In the genomic region with DNA sequence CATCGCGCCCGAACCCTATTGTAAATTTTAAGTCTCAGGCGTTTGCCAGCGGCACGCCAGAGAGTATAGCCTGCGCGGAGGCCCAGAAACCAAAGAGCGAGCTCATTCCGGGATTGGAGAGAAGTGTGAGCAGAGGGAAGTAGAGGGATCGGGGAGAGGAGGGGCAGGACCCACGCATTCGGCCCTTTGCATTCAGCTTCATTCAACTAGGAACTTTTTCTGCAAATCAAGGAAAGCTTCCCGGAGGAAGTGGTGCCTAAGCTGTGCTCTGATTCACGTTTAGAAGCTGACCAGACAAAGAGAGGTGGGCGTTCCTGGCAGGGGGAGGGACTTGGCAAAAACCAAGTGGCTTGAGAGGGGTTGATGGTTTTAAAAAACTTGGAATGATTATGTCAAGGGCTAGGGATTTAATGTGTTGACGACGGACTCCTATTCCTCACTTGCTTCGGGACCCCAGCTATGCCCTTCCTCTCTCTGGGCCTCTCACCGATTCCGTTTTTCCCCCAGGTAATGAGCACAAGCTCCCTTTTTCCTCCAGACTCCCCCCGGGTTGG, we compare ENCODE assay signal across 8 cellular contexts. TPM values are rescaled to one million over a fixed set of nuclear protein-coding genes. Genes with fewer than 3 reads are reported as not detected.
DNase-seq lines count a peak whose midpoint lies in the region; ATAC-seq lines count a peak whose summit lies in the region.

No MANE protein-coding gene starts in this region.

- peaks cover 26% of the 10 kb centered on the region for H3K36me3 Mint-ChIP-seq in activated naive CD8-positive, alpha-beta T cell treated with anti-CD3 and anti-CD28 coated beads, Interleukin-2, amount 50 U/mL, for 24 hours (ENCODE audit: low read depth)

- DNase-seq in AML-193 (lab: John Stamatoyannopoulos, UW) (peak; percentile 72 to 83), NCI-H748 treated with DMSO at 0.1 percent for 48 hours (lab: John Stamatoyannopoulos, UW) (peak; percentile 96), cardiac septum (ENCODE audit: low spot score) (peak; percentile 90), posterior vena cava (ENCODE audit: low spot score) (peak; percentile 94)
- no peak for DNase-seq in activated naive CD8-positive, alpha-beta T cell treated with anti-CD3 and anti-CD28 coated beads, Interleukin-2, amount 50 U/mL, for 24 hours

- peak; percentile 10 for ATAC-seq in GM18499 (IDR thresholded peaks at IDR 0.05; ENCODE audit: insufficient read depth, unreplicated experiment)
- ATAC-seq in HG03378 (IDR thresholded peaks at IDR 0.05; ENCODE audit: unreplicated experiment), result peak; percentile 29
- ATAC-seq in activated naive CD8-positive, alpha-beta T cell treated with anti-CD3 and anti-CD28 coated beads, Interleukin-2, amount 50 U/mL, for 24 hours, result no peak
- ATAC-seq in GM21786 (IDR thresholded peaks at IDR 0.05; ENCODE audit: unreplicated experiment), result no peak

- no peaks in the 10 kb centered on the region for H3K9me3 Mint-ChIP-seq in activated naive CD8-positive, alpha-beta T cell treated with anti-CD3 and anti-CD28 coated beads, Interleukin-2, amount 50 U/mL, for 24 hours

- intact Hi-C loops in cardiac septum (cut with DNase I), result loop anchor here (2.0 to 5.0 kb wide), 3 partner anchors 35 to 179 kb away; a partner anchor contains a TSS
- intact Hi-C loops in posterior vena cava (cut with DNase I), result no loop called here

- peak overlapping the region; percentile 95 for H3K27ac Mint-ChIP-seq in activated naive CD8-positive, alpha-beta T cell treated with anti-CD3 and anti-CD28 coated beads, Interleukin-2, amount 50 U/mL, for 24 hours

- H3K4me1 Mint-ChIP-seq in activated naive CD8-positive, alpha-beta T cell treated with anti-CD3 and anti-CD28 coated beads, Interleukin-2, amount 50 U/mL, for 24 hours, result peaks cover 52% of the 10 kb centered on the region

- no peaks in the 10 kb centered on the region for H3K27me3 Mint-ChIP-seq in activated naive CD8-positive, alpha-beta T cell treated with anti-CD3 and anti-CD28 coated beads, Interleukin-2, amount 50 U/mL, for 24 hours

- peak overlapping the region; percentile 98 for H3K4me3 Mint-ChIP-seq in activated naive CD8-positive, alpha-beta T cell treated with anti-CD3 and anti-CD28 coated beads, Interleukin-2, amount 50 U/mL, for 24 hours

RNA-seq across cellular contexts. Expression of a gene that starts 0.9 kb away (rescaled TPM):
- total RNA-seq in cardiac septum (124 TPM), posterior vena cava (10 to 100 TPM; 79.1 to 91.5 TPM)

RNA-seq across cellular contexts. Expression of a gene that starts 10.5 kb away (rescaled TPM):
- total RNA-seq in cardiac septum (8.9 TPM), posterior vena cava (1 to 10 TPM; 8.5 to 9.3 TPM)

RNA-seq across cellular contexts. Expression of a gene that starts 10.6 kb away (rescaled TPM):
- 33.7 TPM for total RNA-seq in cardiac septum
- 10 to 100 TPM; 40.6 to 50.9 TPM for total RNA-seq in posterior vena cava

RNA-seq across cellular contexts. Expression of a gene that starts 13.2 kb away (rescaled TPM):
- total RNA-seq in cardiac septum, result 0.19 TPM
- total RNA-seq in posterior vena cava, result 1 to 10 TPM in 1 of 2 donors, under 1 TPM in 1; 1.00 to 1.0 TPM

RNA-seq across cellular contexts. Expression of a gene that starts 14.7 kb away (rescaled TPM):
- total RNA-seq in cardiac septum (3.1 TPM), posterior vena cava (10 to 100 TPM; 10.6 to 11.8 TPM)

Comparison
In these comparisons a context has a peak if more than half of its experiments do, and no peak if none do; other contexts are left out.
1. ATAC-seq: peak in GM18499 (single experiment) and HG03378 (single experiment); none in activated naive CD8-positive, alpha-beta T cell treated with anti-CD3 and anti-CD28 coated beads, Interleukin-2, amount 50 U/mL, for 24 hours (single experiment) and GM21786 (single experiment).